ENCODE assay signal across 8 cellular contexts in genomic region chr10:63264852-63265617, GRCh38.
DNase-seq lines count a peak whose midpoint lies in the region; ATAC-seq, FAIRE-seq and TF ChIP-seq lines count a peak whose summit lies in the region.

No MANE protein-coding gene starts in this region.

- H3K9ac ChIP-seq in SK-N-MC (ENCODE audit: insufficient read length) (peak overlapping the region; percentile 94), HepG2 (ENCODE audit: insufficient read depth, low read depth, low read length) (peak overlapping the region; percentile 90)

- ATAC-seq in HepG2 (peak; percentile 53), GM19463 (IDR thresholded peaks at IDR 0.05; ENCODE audit: unreplicated experiment) (no peak), GM21360 (IDR thresholded peaks at IDR 0.05; ENCODE audit: unreplicated experiment) (no peak)
- ATAC-seq in stimulated activated naive CD8-positive, alpha-beta T cell treated with anti-CD3 and anti-CD28 coated beads, Interleukin-15, Interleukin-2, amounts not matched to agents 100 U/mL and 50 U/mL, for 24 hours = no peak

- in situ Hi-C loops in HepG2 (cut with HindIII; ENCODE audit: extremely low pct_ligation_motif_present, low pct_unique_long_range_greater_than_20kb) = no loop called here

- WGBS in HepG2 (ENCODE audit: low lambda C conversion rate) = under 1% methylated on average over 5 of the region's 5 CpGs

- CTCF ChIA-PET in HepG2 (lab: Yijun Ruan, JAX; ENCODE audit: low intra/inter-chr PET ratio, low total read pairs) = no interaction called here

- H3K79me2 ChIP-seq in HepG2 (ENCODE audit: insufficient read depth, low read length) = peaks cover 96% of the 10 kb centered on the region

- H3K36me3 ChIP-seq in SK-N-MC (ENCODE audit: insufficient read depth, low read length) (peaks cover 6% of the 10 kb centered on the region; the same call in 1 of the 2 replicates), HepG2 (replicated peaks in 1 of 2; ENCODE audit: control insufficient read depth in 1 of 2, insufficient read depth in 2 of 2, low read length in 2 of 2) (peaks cover 2 to 15% of the 10 kb centered on the region in 2 experiments; a peak in 4 of 5 replicates)

- H3K4me3 ChIP-seq in SK-N-MC (peak overlapping the region; percentile 85), HepG2 (replicated peaks in 1 of 3; ENCODE audit: insufficient read depth in 1 of 3, low read depth in 2 of 3, low read length in 3 of 3) (peak overlapping the region; percentile 61 to 100 (median 79))

- TF ChIP-seq EP300 in HepG2 (IDR thresholded peaks at IDR 0.05; ENCODE audit: low read depth in 2 of 2, low read length in 2 of 2) (no peak), HepG2 (CRISPR knock-in tag; IDR thresholded peaks at IDR 0.05; ENCODE audit: borderline replicate concordance) (no peak)

- H3K4me1 ChIP-seq in HepG2 (ENCODE audit: insufficient read depth, low read length) = peaks cover 37% of the 10 kb centered on the region

- POLR2A ChIA-PET in HepG2 (lab: Yijun Ruan, JAX) = interaction anchor here (1.2 kb wide), 1 partner anchor 257 kb away, joined by 3 read pairs; no protein-coding TSS in a partner anchor

- FAIRE-seq in HTR-8/SVneo (lab: Jason Lieb, UNC) (no peak), HepG2 (lab: Jason Lieb, UNC) (no peak)

- H4K20me1 ChIP-seq in HepG2 (ENCODE audit: insufficient read depth, low read length) = peaks cover 46% of the 10 kb centered on the region

- BruUV-seq in HepG2 (replicated peaks; lab: Mats Ljungman, UMichigan) = no TSS peak

- no peak for TF ChIP-seq RAD21 in HepG2 (CRISPR knock-in tag; IDR thresholded peaks at IDR 0.05)

- H3K9me3 ChIP-seq in SK-N-MC (ENCODE audit: low read depth, low read length) (no peaks in the 10 kb centered on the region), HepG2 (ENCODE audit: low read length) (no peaks in the 10 kb centered on the region)

- TF ChIP-seq POLR2A in HepG2 (IDR thresholded peaks at IDR 0.05; ENCODE audit: insufficient read depth in 1 of 2, low read depth in 2 of 2, low read length in 2 of 2) = peak; percentile 42 to 72; a peak in 2 of 4 replicates

- peak overlapping the region; percentile 76 for H3K4me2 ChIP-seq in HepG2 (ENCODE audit: low read depth, low read length)

- peak overlapping the region; percentile 96; the same call in 1 of the 2 replicates for H3K27ac ChIP-seq in SK-N-MC
- H3K27ac ChIP-seq in HepG2 (ENCODE audit: extremely low read length, insufficient read depth, low read length) = peak overlapping the region; percentile 50

- DNase-seq in D341Med (ENCODE audit: low spot score) (peak; percentile 26), HTR-8/SVneo (ENCODE audit: insufficient read length, low spot score) (peak; percentile 41), SK-N-MC (ENCODE audit: low read depth, low spot score) (no peak), cerebellar cortex (ENCODE audit: low spot score) (peak; percentile 64), HepG2 (ENCODE audit: low spot score) (peak; percentile 44)
- DNase-seq in stimulated activated naive CD8-positive, alpha-beta T cell treated with anti-CD3 and anti-CD28 coated beads, Interleukin-15, Interleukin-2, amounts not matched to agents 100 U/mL and 50 U/mL, for 24 hours = peak; percentile 39

- intact Hi-C loops in HepG2 (cut with micrococcal nuclease; ENCODE audit: unreplicated experiment) = loop anchor here (5.0 kb wide), 2 partner anchors 202 to 257 kb away; partner anchors contain the start of genes JMJD1C and REEP3

- no peaks in the 10 kb centered on the region; a peak in 2 of 5 replicates for H3K27me3 ChIP-seq in HepG2 (ENCODE audit: control insufficient read depth in 1 of 2, insufficient read depth in 2 of 2, low read length in 2 of 2)

- H2AFZ ChIP-seq in HepG2 (ENCODE audit: low read length) = no peak overlapping the region

- no peak for TF ChIP-seq CTCF in HepG2 (CRISPR knock-in tag; IDR thresholded peaks at IDR 0.05)

TF ChIP-seq in HepG2, 621 proteins besides CTCF, POLR2A, EP300 and RAD21 (continues in another document):
- TF ChIP-seq FLYWCH1 (CRISPR knock-in tag; IDR thresholded peaks at IDR 0.05) = no peak
- no peak for TF ChIP-seq STAT6 (CRISPR knock-in tag; IDR thresholded peaks at IDR 0.05; ENCODE audit: borderline replicate concordance)
- TF ChIP-seq, protein P1, sequence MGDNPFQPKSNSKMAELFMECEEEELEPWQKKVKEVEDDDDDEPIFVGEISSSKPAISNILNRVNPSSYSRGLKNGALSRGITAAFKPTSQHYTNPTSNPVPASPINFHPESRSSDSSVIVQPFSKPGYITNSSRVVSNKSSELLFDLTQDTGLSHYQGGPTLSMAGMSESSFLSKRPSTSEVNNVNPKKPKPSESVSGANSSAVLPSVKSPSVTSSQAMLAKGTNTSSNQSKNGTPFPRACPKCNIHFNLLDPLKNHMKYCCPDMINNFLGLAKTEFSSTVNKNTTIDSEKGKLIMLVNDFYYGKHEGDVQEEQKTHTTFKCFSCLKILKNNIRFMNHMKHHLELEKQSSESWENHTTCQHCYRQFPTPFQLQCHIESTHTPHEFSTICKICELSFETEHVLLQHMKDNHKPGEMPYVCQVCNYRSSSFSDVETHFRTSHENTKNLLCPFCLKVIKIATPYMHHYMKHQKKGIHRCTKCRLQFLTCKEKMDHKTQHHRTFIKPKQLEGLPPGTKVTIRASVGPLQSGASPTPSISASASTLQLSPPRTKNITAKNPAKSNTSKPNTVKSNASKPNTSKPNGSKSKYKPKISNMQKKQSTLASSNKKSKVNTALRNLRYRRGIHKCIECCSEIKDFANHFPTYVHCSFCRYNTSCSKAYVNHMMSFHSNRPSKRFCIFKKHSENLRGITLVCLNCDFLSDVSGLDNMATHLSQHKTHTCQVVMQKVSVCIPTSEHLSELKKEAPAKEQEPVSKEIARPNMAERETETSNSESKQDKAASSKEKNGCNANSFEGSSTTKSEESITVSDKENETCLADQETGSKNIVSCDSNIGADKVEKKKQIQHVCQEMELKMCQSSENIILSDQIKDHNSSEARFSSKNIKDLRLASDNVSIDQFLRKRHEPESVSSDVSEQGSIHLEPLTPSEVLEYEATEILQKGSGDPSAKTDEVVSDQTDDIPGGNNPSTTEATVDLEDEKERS (CRISPR knock-in tag; IDR thresholded peaks at IDR 0.05) = no peak
- TF ChIP-seq XRCC5 (optimal IDR thresholded peaks at IDR 0.05; ENCODE audit: low read length) = no peak
- no peak for TF ChIP-seq CREB1 (IDR thresholded peaks at IDR 0.05)
- 0 out of 2 replicates have a peak, but pooled peaks have one; percentile 16 for TF ChIP-seq CREB1 (CRISPR knock-in tag; IDR thresholded peaks at IDR 0.05)
- no peak for TF ChIP-seq RFX1 (IDR thresholded peaks at IDR 0.05)
- no peak for TF ChIP-seq RFX5 (IDR thresholded peaks at IDR 0.05; ENCODE audit: low read depth, low read length)
- TF ChIP-seq MAFF (IDR thresholded peaks at IDR 0.05; ENCODE audit: low read depth, low read length) = no peak
- 0 out of 2 replicates have a peak, but pooled peaks have one; percentile 37 for TF ChIP-seq SAP130 (CRISPR knock-in tag; IDR thresholded peaks at IDR 0.05; ENCODE audit: low read depth)
- TF ChIP-seq HNF1B (CRISPR knock-in tag; IDR thresholded peaks at IDR 0.05) = no peak
- TF ChIP-seq ZMYM3 (CRISPR knock-in tag; IDR thresholded peaks at IDR 0.05) = no peak
- no peak for TF ChIP-seq BRD4 (CRISPR knock-in tag; IDR thresholded peaks at IDR 0.05)
- no peak for TF ChIP-seq FOXO4 (CRISPR knock-in tag; conservative IDR thresholded peaks at IDR 0.05)
- no peak for TF ChIP-seq SRSF4 (IDR thresholded peaks at IDR 0.05; ENCODE audit: low read depth, low read length, poor library complexity, severe bottlenecking)
- TF ChIP-seq ZNF530 (CRISPR knock-in tag; IDR thresholded peaks at IDR 0.05; ENCODE audit: low read depth) = no peak
- TF ChIP-seq ATF1 (CRISPR knock-in tag; IDR thresholded peaks at IDR 0.05) = no peak
- no peak for TF ChIP-seq ZNF776 (CRISPR knock-in tag; IDR thresholded peaks at IDR 0.05)
